Comparison of ENCODE assay signal across 10 cellular contexts in genomic region chr3:72628065-72628464, GRCh38.
DNase-seq lines count a peak whose midpoint lies in the region; ATAC-seq and TF ChIP-seq lines count a peak whose summit lies in the region.
"Had no signal": no experiment of that assay in that cellular context is flagged by ENCODE, and none has a peak within 500 bp of the region (broad histone marks: within the 10 kb centered on the region; RNA-seq: fewer than 3 reads in every experiment).

No MANE protein-coding gene starts in this region.

- no peak overlapping the region for H3K4me3 Mint-ChIP-seq in activated CD8-positive, alpha-beta T cell treated with anti-CD3 and anti-CD28 coated beads, Interleukin-2, amount 10 ng/mL, durations not matched to agents 7 days and 5 days
- no peak overlapping the region for H3K4me3 Mint-ChIP-seq in naive thymus-derived CD4-positive, alpha-beta T cell

- peak overlapping the region; percentile 60 for H3K27ac Mint-ChIP-seq in activated CD8-positive, alpha-beta T cell treated with anti-CD3 and anti-CD28 coated beads, Interleukin-2, amount 10 ng/mL, durations not matched to agents 7 days and 5 days
- peak overlapping the region in 3 of 9 donors; percentile 44 to 75 (median 46) for H3K27ac Mint-ChIP-seq in naive thymus-derived CD4-positive, alpha-beta T cell

- TF ChIP-seq POLR2A in lower leg skin (IDR thresholded peaks at IDR 0.05) = no peak

- no peaks in the 10 kb centered on the region for H3K9me3 ChIP-seq in naive thymus-derived CD4-positive, alpha-beta T cell (ENCODE audit: control insufficient read depth in 2 of 3, low read length in 3 of 3)

- CTCF ChIA-PET in activated CD8-positive, alpha-beta T cell treated with anti-CD3 and anti-CD28 coated beads, Interleukin-2, amount 10 ng/mL, durations not matched to agents 7 days and 5 days (lab: Charles Lee) = interaction anchor here (1.1 kb wide), 1 partner anchor 194 kb away, joined by 3 read pairs; no protein-coding TSS in a partner anchor
- CTCF ChIA-PET in naive thymus-derived CD4-positive, alpha-beta T cell (lab: Charles Lee) = no interaction called here

- H3K4me1 Mint-ChIP-seq in activated CD8-positive, alpha-beta T cell treated with anti-CD3 and anti-CD28 coated beads, Interleukin-2, amount 10 ng/mL, durations not matched to agents 7 days and 5 days (ENCODE audit: low read depth) = peaks cover 31% of the 10 kb centered on the region
- peaks cover 6 to 33% (median 12%) of the 10 kb centered on the region in 7 donors for H3K4me1 Mint-ChIP-seq in naive thymus-derived CD4-positive, alpha-beta T cell

- peaks cover 3% of the 10 kb centered on the region for H3K9me3 Mint-ChIP-seq in activated CD8-positive, alpha-beta T cell treated with anti-CD3 and anti-CD28 coated beads, Interleukin-2, amount 10 ng/mL, durations not matched to agents 7 days and 5 days (ENCODE audit: insufficient read depth)
- H3K9me3 Mint-ChIP-seq in naive thymus-derived CD4-positive, alpha-beta T cell = peaks cover 0 to 7% (median 0%) of the 10 kb centered on the region in 11 donors

- H3K4me3 ChIP-seq in lower leg skin (ENCODE audit: low read depth, poor library complexity, severe bottlenecking) = no peak overlapping the region
- H3K4me3 ChIP-seq in naive thymus-derived CD4-positive, alpha-beta T cell (ENCODE audit: low read length) = no peak overlapping the region

- no peaks in the 10 kb centered on the region for H3K27me3 Mint-ChIP-seq in activated CD8-positive, alpha-beta T cell treated with anti-CD3 and anti-CD28 coated beads, Interleukin-2, amount 10 ng/mL, durations not matched to agents 7 days and 5 days (ENCODE audit: low read depth)
- H3K27me3 Mint-ChIP-seq in naive thymus-derived CD4-positive, alpha-beta T cell = no peaks in the 10 kb centered on the region

- ATAC-seq in activated CD8-positive, alpha-beta T cell treated with anti-CD3 and anti-CD28 coated beads, Interleukin-2, amount 10 ng/mL, durations not matched to agents 7 days and 5 days = no peak
- ATAC-seq in naive thymus-derived CD4-positive, alpha-beta T cell = no peak

- intact Hi-C loops in lower leg skin (cut with DNase I; ENCODE audit: low total_unique reads) = no loop called here
- intact Hi-C loops in naive thymus-derived CD4-positive, alpha-beta T cell (cut with micrococcal nuclease) = no loop called here

- no peak overlapping the region for H3K27ac ChIP-seq in naive thymus-derived CD4-positive, alpha-beta T cell (ENCODE audit: low read depth, low read length)

- POLR2A ChIA-PET in activated CD8-positive, alpha-beta T cell treated with anti-CD3 and anti-CD28 coated beads, Interleukin-2, amount 10 ng/mL, durations not matched to agents 7 days and 5 days (lab: Charles Lee) = no interaction called here
- POLR2A ChIA-PET in naive thymus-derived CD4-positive, alpha-beta T cell (lab: Charles Lee) = no interaction called here

- H3K36me3 Mint-ChIP-seq in activated CD8-positive, alpha-beta T cell treated with anti-CD3 and anti-CD28 coated beads, Interleukin-2, amount 10 ng/mL, durations not matched to agents 7 days and 5 days (ENCODE audit: low read depth) = peaks cover 3% of the 10 kb centered on the region
- peaks cover 0 to 6% (median 0%) of the 10 kb centered on the region in 5 donors for H3K36me3 Mint-ChIP-seq in naive thymus-derived CD4-positive, alpha-beta T cell

- peak; percentile 29 for DNase-seq in COLO668 (lab: John Stamatoyannopoulos, UW; ENCODE audit: unreplicated experiment)
- peak; percentile 59 for DNase-seq in HT-29 (ENCODE audit: low spot score)
- no peak for DNase-seq in activated CD8-positive, alpha-beta T cell treated with anti-CD3 and anti-CD28 coated beads, Interleukin-2, amount 10 ng/mL, durations not matched to agents 7 days and 5 days
- peak; percentile 85 to 90 for DNase-seq in lower leg skin (ENCODE audit: low spot score in 2 of 2)
- no peak for DNase-seq in naive thymus-derived CD4-positive, alpha-beta T cell
- DNase-seq in NCI-H2029 treated with DMSO at 0.1 percent for 48 hours (lab: John Stamatoyannopoulos, UW) = no peak
- DNase-seq in NCI-H2227 treated with DMSO at 0.1 percent for 48 hours (lab: John Stamatoyannopoulos, UW) = no peak
- DNase-seq: activated CD4-positive, alpha-beta T cell treated with anti-CD3 and anti-CD28 coated beads, Interleukin-2, amount 50 U/mL, for 4 hours; COR-L47; NCI-H1092 treated with DMSO at 0.1 percent for 48 hours had no signal

- no peaks in the 10 kb centered on the region for H3K27me3 ChIP-seq in naive thymus-derived CD4-positive, alpha-beta T cell (ENCODE audit: control insufficient read depth in 2 of 2, insufficient read depth in 2 of 2, low read length in 2 of 2)

- no peak for TF ChIP-seq CTCF in lower leg skin (IDR thresholded peaks at IDR 0.05)

- H3K36me3 ChIP-seq in naive thymus-derived CD4-positive, alpha-beta T cell (ENCODE audit: control insufficient read depth in 2 of 3, insufficient read depth in 3 of 3, low read length in 3 of 3) = no peaks in the 10 kb centered on the region

- 54 to 76% methylated on average over 6 of the region's 6 CpGs for WGBS in lower leg skin, 2 donors

- H3K4me1 ChIP-seq in naive thymus-derived CD4-positive, alpha-beta T cell (ENCODE audit: control insufficient read depth in 2 of 2, insufficient read depth in 2 of 2, low read length in 2 of 2) = peaks cover 0 to 7% of the 10 kb centered on the region in 2 donors

Comparison
In these comparisons a context has a peak if more than half of its experiments do, and no peak if none do; other contexts are left out.
1. DNase-seq: peak in COLO668 (single experiment), HT-29 (single experiment) and lower leg skin (2 of 2); none in activated CD8-positive, alpha-beta T cell treated with anti-CD3 and anti-CD28 coated beads, Interleukin-2, amount 10 ng/mL, durations not matched to agents 7 days and 5 days (single experiment), naive thymus-derived CD4-positive, alpha-beta T cell (0 of 9), NCI-H2029 treated with DMSO at 0.1 percent for 48 hours (single experiment) and NCI-H2227 treated with DMSO at 0.1 percent for 48 hours (single experiment).